ENCODE assay signal across 9 cellular contexts in the genomic region with DNA sequence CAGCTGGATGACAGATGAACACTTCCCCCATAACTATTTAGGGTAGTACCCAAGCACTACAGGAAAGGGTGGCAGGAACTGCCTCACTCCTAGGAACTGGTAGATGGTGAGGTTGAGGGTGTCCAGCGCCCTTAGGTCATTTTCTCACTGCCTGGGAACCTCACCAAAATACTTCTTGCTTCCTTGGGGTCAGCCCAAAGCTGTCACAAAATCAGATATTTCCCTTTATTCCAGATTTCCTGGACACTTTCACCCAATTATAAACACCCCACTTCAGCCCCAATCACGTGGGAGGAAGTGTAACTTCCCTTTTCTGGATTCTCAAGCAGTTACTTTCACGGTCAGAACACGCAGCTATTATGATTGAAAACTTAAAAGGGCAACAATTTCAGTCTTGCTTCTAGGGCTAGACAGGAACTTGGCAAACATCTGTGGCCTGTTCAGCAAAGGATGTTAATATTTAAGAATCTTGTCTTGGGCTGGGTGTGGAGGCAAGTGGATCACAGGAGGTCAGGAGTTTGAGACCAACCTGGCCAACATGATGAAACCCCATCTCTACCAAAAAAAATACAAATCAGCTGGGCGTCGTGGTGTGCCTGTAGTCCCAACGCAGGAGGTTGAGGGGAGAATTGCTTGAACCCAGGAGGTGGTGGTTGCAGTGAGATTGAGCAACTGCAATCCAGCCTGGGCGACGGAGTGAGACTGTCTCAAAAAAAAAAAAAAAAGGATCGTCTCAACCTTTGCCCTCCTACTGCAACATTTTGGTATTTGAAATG. TPM values are rescaled to one million over a fixed set of nuclear protein-coding genes. Genes with fewer than 3 reads are reported as not detected.
DNase-seq lines count a peak whose midpoint lies in the region; ATAC-seq, FAIRE-seq and TF ChIP-seq lines count a peak whose summit lies in the region.
"Had no signal": no experiment of that assay in that cellular context is flagged by ENCODE, and none has a peak within 500 bp of the region (broad histone marks: within the 10 kb centered on the region; RNA-seq: fewer than 3 reads in every experiment).

No MANE protein-coding gene starts in this region.

- H3K27me3 Mint-ChIP-seq in endothelial cell (ENCODE audit: unreplicated experiment), result peaks cover 4% of the 10 kb centered on the region
- H3K27me3 Mint-ChIP-seq in natural killer cell (ENCODE audit: low read depth in 2 of 2), result no peaks in the 10 kb centered on the region

- ATAC-seq in GM21825 (IDR thresholded peaks at IDR 0.05; ENCODE audit: unreplicated experiment) (peak; percentile 23), SK-N-SH treated with all-trans-retinoic acid at 6 μM for 48 hours (no peak), natural killer cell (peak in 2 of 3 donors; percentile 1 to 41)

- peak overlapping the region; percentile 60 for H3K4me3 Mint-ChIP-seq in endothelial cell (ENCODE audit: unreplicated experiment)
- H3K4me3 Mint-ChIP-seq in natural killer cell, result peak overlapping the region; percentile 49

- FAIRE-seq in frontal cortex (lab: Jason Lieb, UNC), result no peak
- FAIRE-seq: pancreas had no signal

- DNase-seq in endothelial cell (ENCODE audit: low spot score) (no peak), natural killer cell (no peak), NCI-H1694 (lab: John Stamatoyannopoulos, UW) (no peak), HuH-7.5 (ENCODE audit: low spot score) (no peak), frontal cortex (ENCODE audit: low spot score in 2 of 2) (no peak), NCI-H1436 (lab: John Stamatoyannopoulos, UW) (no peak)

- TF ChIP-seq CTCF in endothelial cell (IDR thresholded peaks at IDR 0.05; ENCODE audit: unreplicated experiment) (no peak), natural killer cell (IDR thresholded peaks at IDR 0.05) (no peak)

- intact Hi-C loops in natural killer cell (cut with micrococcal nuclease), result no loop called here

- peaks cover 26% of the 10 kb centered on the region for H3K36me3 Mint-ChIP-seq in endothelial cell (ENCODE audit: low read depth, unreplicated experiment)
- H3K36me3 Mint-ChIP-seq in natural killer cell, result peaks cover 10% of the 10 kb centered on the region

- H3K27ac Mint-ChIP-seq in endothelial cell (ENCODE audit: unreplicated experiment) (no peak overlapping the region), natural killer cell (peak overlapping the region; percentile 86 to 93)

- H3K4me1 Mint-ChIP-seq in endothelial cell (ENCODE audit: unreplicated experiment) (peaks cover 29% of the 10 kb centered on the region), natural killer cell (peaks cover 38 to 44% of the 10 kb centered on the region in 2 donors)

- H3K9me3 Mint-ChIP-seq in endothelial cell (ENCODE audit: unreplicated experiment) (no peaks in the 10 kb centered on the region), natural killer cell (no peaks in the 10 kb centered on the region)

TF ChIP-seq in SK-N-SH treated with all-trans-retinoic acid at 6 μM for 48 hours, 23 proteins besides CTCF, POLR2A, EP300 and RAD21:
- TF ChIP-seq ZFP30 (CRISPR knock-in tag; IDR thresholded peaks at IDR 0.05) (no peak), ZC3H10 (CRISPR knock-in tag; IDR thresholded peaks at IDR 0.05) (no peak)
- TF ChIP-seq, protein P1, sequence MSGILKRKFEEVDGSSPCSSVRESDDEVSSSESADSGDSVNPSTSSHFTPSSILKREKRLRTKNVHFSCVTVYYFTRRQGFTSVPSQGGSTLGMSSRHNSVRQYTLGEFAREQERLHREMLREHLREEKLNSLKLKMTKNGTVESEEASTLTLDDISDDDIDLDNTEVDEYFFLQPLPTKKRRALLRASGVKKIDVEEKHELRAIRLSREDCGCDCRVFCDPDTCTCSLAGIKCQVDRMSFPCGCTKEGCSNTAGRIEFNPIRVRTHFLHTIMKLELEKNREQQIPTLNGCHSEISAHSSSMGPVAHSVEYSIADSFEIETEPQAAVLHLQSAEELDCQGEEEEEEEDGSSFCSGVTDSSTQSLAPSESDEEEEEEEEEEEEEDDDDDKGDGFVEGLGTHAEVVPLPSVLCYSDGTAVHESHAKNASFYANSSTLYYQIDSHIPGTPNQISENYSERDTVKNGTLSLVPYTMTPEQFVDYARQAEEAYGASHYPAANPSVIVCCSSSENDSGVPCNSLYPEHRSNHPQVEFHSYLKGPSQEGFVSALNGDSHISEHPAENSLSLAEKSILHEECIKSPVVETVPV (CRISPR knock-in tag; IDR thresholded peaks at IDR 0.05), result 0 out of 2 replicates have a peak, but pooled peaks have one; percentile 17

RNA-seq across cellular contexts. Expression of a gene that starts 4.0 kb away (rescaled TPM):
- total RNA-seq in endothelial cell (ENCODE audit: unreplicated experiment) (837 TPM), natural killer cell (1,000 to 10,000 TPM; 1,067 to 1,951 (median 1,796) TPM), frontal cortex (254 TPM)

RNA-seq across cellular contexts. Expression of a gene that starts 13.3 kb away (rescaled TPM):
- 0.08 TPM for total RNA-seq in endothelial cell (ENCODE audit: unreplicated experiment)
- total RNA-seq in natural killer cell, result 1 to 10 TPM in 2 of 3 donors, under 1 TPM in 1; 0.32 to 2.0 (median 1.4) TPM
- 1.6 TPM for total RNA-seq in frontal cortex

RNA-seq across cellular contexts. Expression of a gene that starts 46.1 kb away (rescaled TPM):
- total RNA-seq in endothelial cell (ENCODE audit: unreplicated experiment) (8.9 TPM), natural killer cell (not detected), frontal cortex (1.6 TPM)
